Comparison of ENCODE assay signal across 14 cellular contexts in genomic region chr20:45917790-45918141, GRCh38. TPM values are rescaled to one million over a fixed set of nuclear protein-coding genes. Genes with fewer than 3 reads are reported as not detected.
DNase-seq lines count a peak whose midpoint lies in the region; ATAC-seq and TF ChIP-seq lines count a peak whose summit lies in the region.
"Had no signal": no experiment of that assay in that cellular context is flagged by ENCODE, and none has a peak within 500 bp of the region (broad histone marks: within the 10 kb centered on the region; RNA-seq: fewer than 3 reads in every experiment).

No MANE protein-coding gene starts in this region.

- H3F3A ChIP-seq in GM23338 (replicated peaks; ENCODE audit: low read depth), result no peaks in the 10 kb centered on the region

- H3K4me2 ChIP-seq in GM23338 (no peak overlapping the region), OCI-LY7 (ENCODE audit: low read length) (no peak overlapping the region)

- H3K9me3 Mint-ChIP-seq in endothelial cell (ENCODE audit: unreplicated experiment), result no peaks in the 10 kb centered on the region
- no peaks in the 10 kb centered on the region for H3K9me3 Mint-ChIP-seq in GM23338
- H3K9me3 Mint-ChIP-seq: activated T-helper 17 cell treated with anti-CD3 and anti-CD28 coated beads, Interleukin-2, amount 50 U/mL, for 72 hours; CD4-positive, CD25-positive, alpha-beta regulatory T cell; central memory CD8-positive, alpha-beta T cell had no signal

- no peak overlapping the region for H3K9ac ChIP-seq in subcutaneous abdominal adipose tissue (ENCODE audit: low read length in 5 of 5)

- peaks cover 54% of the 10 kb centered on the region for H3K4me1 ChIP-seq in lower lobe of right lung
- peaks cover 5 to 55% (median 45%) of the 10 kb centered on the region in 5 donors for H3K4me1 ChIP-seq in subcutaneous abdominal adipose tissue (ENCODE audit: control insufficient read depth in 5 of 5, insufficient read depth in 5 of 5, low read length in 5 of 5)
- peaks cover under 1% of the 10 kb centered on the region; the same call in 1 of the 2 replicates for H3K4me1 ChIP-seq in GM23338 (ENCODE audit: insufficient read depth)
- no peaks in the 10 kb centered on the region for H3K4me1 ChIP-seq in OCI-LY7 (ENCODE audit: insufficient read depth, low read length, poor library complexity, severe bottlenecking)

- ATAC-seq in lower lobe of right lung, result peak in 1 of 2 donors; percentile 4
- no peak for ATAC-seq in GM23338
- ATAC-seq: activated T-helper 17 cell treated with anti-CD3 and anti-CD28 coated beads, Interleukin-2, amount 50 U/mL, for 72 hours had no signal

- H3K4me3 ChIP-seq in lower lobe of right lung (no peak overlapping the region), subcutaneous abdominal adipose tissue (ENCODE audit: low read depth in 1 of 5, low read length in 5 of 5) (no peak overlapping the region), GM23338 (no peak overlapping the region), OCI-LY7 (ENCODE audit: low read depth, low read length, poor library complexity, severe bottlenecking) (no peak overlapping the region)
- H3K4me3 ChIP-seq: SK-N-MC had no signal

- DNase-seq in NCI-H82 treated with DMSO at 0.1 percent for 48 hours (lab: John Stamatoyannopoulos, UW; ENCODE audit: unreplicated experiment) (peak; percentile 47), endothelial cell (ENCODE audit: low spot score) (no peak), lower lobe of right lung (no peak), GM10248 (ENCODE audit: extremely low spot score) (no peak), GM23338 (ENCODE audit: low spot score) (no peak), hepatic stellate cell (ENCODE audit: low spot score) (no peak), OCI-LY7 (ENCODE audit: low spot score) (no peak)
- DNase-seq: activated CD4-positive, alpha-beta T cell treated with anti-CD3 and anti-CD28 coated beads for 1 hour; CD4-positive, CD25-positive, alpha-beta regulatory T cell; NCI-H526 treated with DMSO at 0.1 percent for 48 hours had no signal

- peaks cover under 1% of the 10 kb centered on the region for H3K27me3 ChIP-seq in lower lobe of right lung (ENCODE audit: low read depth)
- no peaks in the 10 kb centered on the region for H3K27me3 ChIP-seq in subcutaneous abdominal adipose tissue (ENCODE audit: control insufficient read depth in 5 of 5, insufficient read depth in 4 of 5, low read length in 5 of 5)
- no peaks in the 10 kb centered on the region for H3K27me3 ChIP-seq in GM23338 (ENCODE audit: insufficient read depth)

- POLR2A ChIA-PET in GM10248 (lab: Yijun Ruan, JAX) (no interaction called here), OCI-LY7 (lab: Charles Lee) (interaction anchor here (1.0 to 1.4 kb wide), 2 partner anchors 10 to 53 kb away, joined by 3 to 5 read pairs; no protein-coding TSS in a partner anchor)

- H2AFZ ChIP-seq in GM23338 (no peak overlapping the region), OCI-LY7 (ENCODE audit: low read length) (no peak overlapping the region)

- no peaks in the 10 kb centered on the region for H3K36me3 ChIP-seq in lower lobe of right lung
- H3K36me3 ChIP-seq in subcutaneous abdominal adipose tissue (ENCODE audit: control insufficient read depth in 5 of 5, insufficient read depth in 5 of 5, low read length in 5 of 5), result no peaks in the 10 kb centered on the region
- H3K36me3 ChIP-seq in GM23338 (ENCODE audit: insufficient read depth), result no peaks in the 10 kb centered on the region
- H3K36me3 ChIP-seq in OCI-LY7 (ENCODE audit: insufficient read depth, low read length), result no peaks in the 10 kb centered on the region

- H3K4me3 Mint-ChIP-seq in endothelial cell (ENCODE audit: unreplicated experiment) (no peak overlapping the region), GM23338 (no peak overlapping the region; the same call in 2 of the 3 replicates)
- H3K4me3 Mint-ChIP-seq: activated T-helper 17 cell treated with anti-CD3 and anti-CD28 coated beads, Interleukin-2, amount 50 U/mL, for 72 hours; central memory CD8-positive, alpha-beta T cell had no signal

- H3K9me3 ChIP-seq in lower lobe of right lung (no peaks in the 10 kb centered on the region), subcutaneous abdominal adipose tissue (ENCODE audit: control insufficient read depth in 5 of 5, low read length in 5 of 5) (no peaks in the 10 kb centered on the region), OCI-LY7 (ENCODE audit: low read length) (no peaks in the 10 kb centered on the region)

- H3K27ac ChIP-seq in lower lobe of right lung (peak overlapping the region; percentile 69), subcutaneous abdominal adipose tissue (ENCODE audit: low read depth, low read length) (peak overlapping the region; percentile 66), GM23338 (ENCODE audit: low read depth) (no peak overlapping the region), OCI-LY7 (ENCODE audit: low read depth, low read length, poor library complexity, severe bottlenecking) (no peak overlapping the region)
- H3K27ac ChIP-seq: SK-N-MC had no signal

- no TSS peak for BruUV-seq in OCI-LY7 (replicated peaks; lab: Mats Ljungman, UMichigan)

- CTCF ChIA-PET in GM10248 (lab: Yijun Ruan, JAX), result interaction anchor here (0.7 to 1.3 kb wide), 4 partner anchors 11 to 52 kb away, joined by 3 to 4 read pairs (median 3); no protein-coding TSS in a partner anchor
- CTCF ChIA-PET in OCI-LY7 (lab: Charles Lee; ENCODE audit: unreplicated experiment), result no interaction called here

- intact Hi-C loops in lower lobe of right lung (cut with DNase I) (no loop called here), OCI-LY7 (cut with micrococcal nuclease; ENCODE audit: unreplicated experiment) (no loop called here)

- H4K20me1 ChIP-seq in GM23338 (replicated peaks; ENCODE audit: insufficient read depth) (no peaks in the 10 kb centered on the region), OCI-LY7 (ENCODE audit: insufficient read depth, low read length) (no peaks in the 10 kb centered on the region)

- peaks cover 27% of the 10 kb centered on the region for H3K4me1 Mint-ChIP-seq in endothelial cell (ENCODE audit: unreplicated experiment)
- peaks cover 10% of the 10 kb centered on the region for H3K4me1 Mint-ChIP-seq in GM23338
- H3K4me1 Mint-ChIP-seq: activated T-helper 17 cell treated with anti-CD3 and anti-CD28 coated beads, Interleukin-2, amount 50 U/mL, for 72 hours; CD4-positive, CD25-positive, alpha-beta regulatory T cell; central memory CD8-positive, alpha-beta T cell had no signal

- H3K27me3 Mint-ChIP-seq in endothelial cell (ENCODE audit: unreplicated experiment) (peaks cover 3% of the 10 kb centered on the region), GM23338 (ENCODE audit: insufficient read depth, low read depth, poor library complexity) (peaks cover 7% of the 10 kb centered on the region)

- H3K36me3 Mint-ChIP-seq in endothelial cell (ENCODE audit: low read depth, unreplicated experiment) (no peaks in the 10 kb centered on the region), GM23338 (ENCODE audit: low read depth) (no peaks in the 10 kb centered on the region)
- H3K36me3 Mint-ChIP-seq: CD4-positive, CD25-positive, alpha-beta regulatory T cell had no signal

- TF ChIP-seq CTCF in endothelial cell (IDR thresholded peaks at IDR 0.05; ENCODE audit: unreplicated experiment) (no peak), lower lobe of right lung (IDR thresholded peaks at IDR 0.05) (no peak), GM10248 (IDR thresholded peaks at IDR 0.05; ENCODE audit: control extremely low read depth, extremely low read depth, low read depth, missing control alignments) (no peak), GM23338 (conservative IDR thresholded peaks at IDR 0.05; ENCODE audit: low read depth in 2 of 2) (no peak), OCI-LY7 (conservative IDR thresholded peaks at IDR 0.05; ENCODE audit: low read length) (no peak)

- H3K79me2 ChIP-seq in GM23338 (replicated peaks; ENCODE audit: insufficient read depth) (no peaks in the 10 kb centered on the region), OCI-LY7 (ENCODE audit: insufficient read depth, low read depth, low read length) (no peaks in the 10 kb centered on the region)

- H3K27ac Mint-ChIP-seq in endothelial cell (ENCODE audit: unreplicated experiment), result peak overlapping the region; percentile 76
- no peak overlapping the region for H3K27ac Mint-ChIP-seq in GM23338
- H3K27ac Mint-ChIP-seq: activated T-helper 17 cell treated with anti-CD3 and anti-CD28 coated beads, Interleukin-2, amount 50 U/mL, for 72 hours had no signal

- H3K9me2 ChIP-seq in GM23338 (ENCODE audit: insufficient read depth) (no peaks in the 10 kb centered on the region), OCI-LY7 (ENCODE audit: insufficient read depth, low read length) (no peaks in the 10 kb centered on the region)

TF ChIP-seq in GM23338, 12 proteins besides CTCF, POLR2A, EP300 and RAD21 (continues in another document):
- TF ChIP-seq POLR2AphosphoS5 (IDR thresholded peaks at IDR 0.05; ENCODE audit: low read depth), result no peak
- TF ChIP-seq ZNF331 (CRISPR knock-in tag; IDR thresholded peaks at IDR 0.05; ENCODE audit: low read depth), result no peak

RNA-seq across cellular contexts. Expression of gene PLTP, which starts 5.8 kb away (rescaled TPM):
- 41.3 TPM for total RNA-seq in endothelial cell (ENCODE audit: unreplicated experiment)
- 145 TPM for total RNA-seq in lower lobe of right lung
- 141 and 160 TPM in 2 replicates for total RNA-seq in GM23338 (2014; rRNA removed; shearing (Covaris generic))
- polyA plus RNA-seq in GM23338 (2016; fragmentation: Nextera tagmentation; extraction: Ambion mirVana), result 107 and 108 TPM in 2 replicates
- 14.3 and 17.1 TPM in 2 replicates for total RNA-seq in OCI-LY7 (2014; rRNA removed; shearing (Covaris generic))
- 12.7 and 15.8 TPM in 2 replicates for total RNA-seq in OCI-LY7 (2022)

RNA-seq across cellular contexts. Expression of gene PCIF1, which starts 16.7 kb away (rescaled TPM):
- total RNA-seq in endothelial cell (ENCODE audit: unreplicated experiment), result 34.8 TPM
- total RNA-seq in lower lobe of right lung, result 34.7 TPM
- total RNA-seq in GM23338 (2014; rRNA removed; shearing (Covaris generic)), result 26.1 and 27.0 TPM in 2 replicates
- polyA plus RNA-seq in GM23338 (2016; fragmentation: Nextera tagmentation; extraction: Ambion mirVana), result 28.3 and 37.0 TPM in 2 replicates
- total RNA-seq in OCI-LY7 (2014; rRNA removed; shearing (Covaris generic)), result 16.7 and 21.2 TPM in 2 replicates
- total RNA-seq in OCI-LY7 (2022), result 40.6 and 50.3 TPM in 2 replicates

RNA-seq across cellular contexts. Expression of gene CTSA, which starts 26.6 kb away (rescaled TPM):
- total RNA-seq in endothelial cell (ENCODE audit: unreplicated experiment), result 62.7 TPM
- 185 TPM for total RNA-seq in lower lobe of right lung
- 31.4 and 39.9 TPM in 2 replicates for total RNA-seq in GM23338 (2014; rRNA removed; shearing (Covaris generic))
- 52.8 and 63.9 TPM in 2 replicates for polyA plus RNA-seq in GM23338 (2016; fragmentation: Nextera tagmentation; extraction: Ambion mirVana)
- total RNA-seq in OCI-LY7 (2014; rRNA removed; shearing (Covaris generic)), result 27.1 and 33.1 TPM in 2 replicates
- 36.4 and 36.7 TPM in 2 replicates for total RNA-seq in OCI-LY7 (2022)

RNA-seq across cellular contexts. Expression of gene NEURL2, which starts 26.8 kb away (rescaled TPM):
- total RNA-seq in endothelial cell (ENCODE audit: unreplicated experiment), result 3.6 TPM
- total RNA-seq in lower lobe of right lung, result 2.4 TPM
- 7.6 and 10.9 TPM in 2 replicates for total RNA-seq in GM23338 (2014; rRNA removed; shearing (Covaris generic))
- 4.5 and 4.6 TPM in 2 replicates for polyA plus RNA-seq in GM23338 (2016; fragmentation: Nextera tagmentation; extraction: Ambion mirVana)
- total RNA-seq in OCI-LY7 (2014; rRNA removed; shearing (Covaris generic)), result 6.0 and 10.7 TPM in 2 replicates
- 6.2 and 9.9 TPM in 2 replicates for total RNA-seq in OCI-LY7 (2022)

RNA-seq across cellular contexts. Expression of gene SPATA25, which starts 30.3 kb away (rescaled TPM):
- total RNA-seq in endothelial cell (ENCODE audit: unreplicated experiment) (0.62 TPM), lower lobe of right lung (1.1 TPM), OCI-LY7 (2022) (5.8 and 5.9 TPM in 2 replicates)
- 1.0 and 7.5 TPM in 2 replicates for total RNA-seq in GM23338 (2014; rRNA removed; shearing (Covaris generic))
- polyA plus RNA-seq in GM23338 (2016; fragmentation: Nextera tagmentation; extraction: Ambion mirVana), result 0.50 TPM in 1 of 2 replicates, not detected in the other
- 5.8 and 6.1 TPM in 2 replicates for total RNA-seq in OCI-LY7 (2014; rRNA removed; shearing (Covaris generic))
- polyA plus RNA-seq: CD4-positive, CD25-positive, alpha-beta regulatory T cell had no signal

Comparison
In these comparisons a context has a peak if more than half of its experiments do, and no peak if none do; other contexts are left out.
1. H3K27ac ChIP-seq: peak in lower lobe of right lung (single experiment) and subcutaneous abdominal adipose tissue (single experiment); none in GM23338 (single experiment) and OCI-LY7 (single experiment).